Comparison of ENCODE assay signal across 21 cellular contexts in genomic region chr7:149869291-149869650, GRCh38. TPM values are rescaled to one million over a fixed set of nuclear protein-coding genes. Genes with fewer than 3 reads are reported as not detected.
DNase-seq lines count a peak whose midpoint lies in the region; ATAC-seq lines count a peak whose summit lies in the region.
"Had no signal": no experiment of that assay in that cellular context is flagged by ENCODE, and none has a peak within 500 bp of the region (broad histone marks: within the 10 kb centered on the region; RNA-seq: fewer than 3 reads in every experiment).

No MANE protein-coding gene starts in this region.

- H3K4me3 ChIP-seq in CD4-positive, CD25-positive, alpha-beta regulatory T cell (ENCODE audit: low read depth, low read length): peak overlapping the region; percentile 70
- H3K4me3 ChIP-seq in MG63: no peak overlapping the region
- H3K4me3 ChIP-seq: gastroesophageal sphincter, ovary, tibial nerve had no signal

- no peak for ATAC-seq in CD4-positive, CD25-positive, alpha-beta regulatory T cell (ENCODE audit: low read depth in 2 of 2)
- ATAC-seq in HG03097 (IDR thresholded peaks at IDR 0.05; ENCODE audit: low FRiP score, unreplicated experiment): no peak
- ATAC-seq: gastroesophageal sphincter had no signal

- H3K27me3 ChIP-seq in CD4-positive, CD25-positive, alpha-beta regulatory T cell (ENCODE audit: control insufficient read depth, insufficient read depth, low read length): no peaks in the 10 kb centered on the region
- no peaks in the 10 kb centered on the region for H3K27me3 ChIP-seq in MG63
- H3K27me3 ChIP-seq: gastroesophageal sphincter, ovary, tibial nerve had no signal

- no peaks in the 10 kb centered on the region for H3K9me3 Mint-ChIP-seq in T-helper 1 cell treated with Interleukin-12 subunit alpha and Interleukin-12 subunit beta and Interleukin-4 antibody, amounts not matched to agents 30 μg/mL and 1 μg/mL, for 36 hours
- no peaks in the 10 kb centered on the region for H3K9me3 Mint-ChIP-seq in CD4-positive, CD25-positive, alpha-beta regulatory T cell
- no peaks in the 10 kb centered on the region for H3K9me3 Mint-ChIP-seq in activated T-helper 2 cell treated with anti-CD3 and anti-CD28 coated beads, Interferon-gamma antibody, Interleukin-2, Interleukin-4, amounts not matched to agents 10 μg/mL and 5 μg/mL and 100 μg/mL, durations not matched to agents 14 hours and 24 hours and 36 hours

- DNase-seq in T-helper 1 cell (no peak), islet precursor cell (peak; percentile 41), MG63 (no peak), OCI-M2 (lab: John Stamatoyannopoulos, UW; ENCODE audit: unreplicated experiment) (no peak)
- no peak for DNase-seq in CD4-positive, CD25-positive, alpha-beta regulatory T cell
- no peak for DNase-seq in activated T-helper 2 cell treated with anti-CD3 and anti-CD28 coated beads, Interferon-gamma antibody, Interleukin-2, Interleukin-4, amounts not matched to agents 10 μg/mL and 5 μg/mL and 100 μg/mL, durations not matched to agents 14 hours and 24 hours and 36 hours (ENCODE audit: low spot score)
- DNase-seq: dermis blood vessel endothelial cell; DMS79; NCI-H1092 treated with DMSO at 0.1 percent for 48 hours; NCI-H2107; NCI-H526 treated with DMSO at 0.1 percent for 48 hours; ovary; SIG-M5; stimulated activated CD4-positive, alpha-beta T cell treated with anti-CD3 and anti-CD28 coated beads, Interleukin-2, amount 100 ng/mL, for 48 hours; T1000 had no signal

- H3K27me3 Mint-ChIP-seq in T-helper 1 cell treated with Interleukin-12 subunit alpha and Interleukin-12 subunit beta and Interleukin-4 antibody, amounts not matched to agents 30 μg/mL and 1 μg/mL, for 36 hours (ENCODE audit: low read depth): no peaks in the 10 kb centered on the region
- H3K27me3 Mint-ChIP-seq in CD4-positive, CD25-positive, alpha-beta regulatory T cell: no peaks in the 10 kb centered on the region
- H3K27me3 Mint-ChIP-seq in activated T-helper 2 cell treated with anti-CD3 and anti-CD28 coated beads, Interferon-gamma antibody, Interleukin-2, Interleukin-4, amounts not matched to agents 10 μg/mL and 5 μg/mL and 100 μg/mL, durations not matched to agents 14 hours and 24 hours and 36 hours (ENCODE audit: low read depth): no peaks in the 10 kb centered on the region

- H3K27ac Mint-ChIP-seq in T-helper 1 cell treated with Interleukin-12 subunit alpha and Interleukin-12 subunit beta and Interleukin-4 antibody, amounts not matched to agents 30 μg/mL and 1 μg/mL, for 36 hours: peak overlapping the region; percentile 93
- H3K27ac Mint-ChIP-seq in CD4-positive, CD25-positive, alpha-beta regulatory T cell: peak overlapping the region; percentile 93 to 99 (median 97)
- H3K27ac Mint-ChIP-seq in activated T-helper 2 cell treated with anti-CD3 and anti-CD28 coated beads, Interferon-gamma antibody, Interleukin-2, Interleukin-4, amounts not matched to agents 10 μg/mL and 5 μg/mL and 100 μg/mL, durations not matched to agents 14 hours and 24 hours and 36 hours: peak overlapping the region; percentile 88

- H3K36me3 Mint-ChIP-seq in T-helper 1 cell treated with Interleukin-12 subunit alpha and Interleukin-12 subunit beta and Interleukin-4 antibody, amounts not matched to agents 30 μg/mL and 1 μg/mL, for 36 hours (ENCODE audit: low read depth): peaks cover 14% of the 10 kb centered on the region
- peaks cover 10% of the 10 kb centered on the region for H3K36me3 Mint-ChIP-seq in CD4-positive, CD25-positive, alpha-beta regulatory T cell
- peaks cover 22% of the 10 kb centered on the region for H3K36me3 Mint-ChIP-seq in activated T-helper 2 cell treated with anti-CD3 and anti-CD28 coated beads, Interferon-gamma antibody, Interleukin-2, Interleukin-4, amounts not matched to agents 10 μg/mL and 5 μg/mL and 100 μg/mL, durations not matched to agents 14 hours and 24 hours and 36 hours (ENCODE audit: low read depth)

- peaks cover 92% of the 10 kb centered on the region for H3K4me1 ChIP-seq in CD4-positive, CD25-positive, alpha-beta regulatory T cell (ENCODE audit: control insufficient read depth, insufficient read depth, low read length, poor library complexity, severe bottlenecking)

- intact Hi-C loops in activated T-helper 2 cell treated with anti-CD3 and anti-CD28 coated beads, Interferon-gamma antibody, Interleukin-2, Interleukin-4, amounts not matched to agents 10 μg/mL and 5 μg/mL and 100 μg/mL, durations not matched to agents 14 hours and 24 hours and 36 hours (cut with micrococcal nuclease): no loop called here

- H3K4me1 Mint-ChIP-seq in T-helper 1 cell treated with Interleukin-12 subunit alpha and Interleukin-12 subunit beta and Interleukin-4 antibody, amounts not matched to agents 30 μg/mL and 1 μg/mL, for 36 hours (ENCODE audit: low read depth): peaks cover 77% of the 10 kb centered on the region
- H3K4me1 Mint-ChIP-seq in CD4-positive, CD25-positive, alpha-beta regulatory T cell: peaks cover 29 to 89% (median 66%) of the 10 kb centered on the region in 4 donors
- H3K4me1 Mint-ChIP-seq in activated T-helper 2 cell treated with anti-CD3 and anti-CD28 coated beads, Interferon-gamma antibody, Interleukin-2, Interleukin-4, amounts not matched to agents 10 μg/mL and 5 μg/mL and 100 μg/mL, durations not matched to agents 14 hours and 24 hours and 36 hours (ENCODE audit: low read depth): peaks cover 71% of the 10 kb centered on the region

- H3K36me3 ChIP-seq in CD4-positive, CD25-positive, alpha-beta regulatory T cell (ENCODE audit: control insufficient read depth, insufficient read depth, low read length): peaks cover under 1% of the 10 kb centered on the region
- H3K36me3 ChIP-seq in MG63: no peaks in the 10 kb centered on the region
- H3K36me3 ChIP-seq: ovary had no signal

- peak overlapping the region; percentile 86 for H3K27ac ChIP-seq in CD4-positive, CD25-positive, alpha-beta regulatory T cell (ENCODE audit: insufficient read depth, low read length, poor library complexity, severe bottlenecking)
- H3K27ac ChIP-seq: 22Rv1, gastroesophageal sphincter, KMS-11, ovary had no signal

- H3K9me3 ChIP-seq in CD4-positive, CD25-positive, alpha-beta regulatory T cell (ENCODE audit: control insufficient read depth in 2 of 2, low read length in 2 of 2): no peaks in the 10 kb centered on the region
- no peaks in the 10 kb centered on the region for H3K9me3 ChIP-seq in MG63
- H3K9me3 ChIP-seq: gastroesophageal sphincter, ovary, tibial nerve had no signal

- peak overlapping the region; percentile 68 for H3K4me3 Mint-ChIP-seq in T-helper 1 cell treated with Interleukin-12 subunit alpha and Interleukin-12 subunit beta and Interleukin-4 antibody, amounts not matched to agents 30 μg/mL and 1 μg/mL, for 36 hours
- peak overlapping the region; percentile 80 to 88 (median 86) for H3K4me3 Mint-ChIP-seq in CD4-positive, CD25-positive, alpha-beta regulatory T cell
- no peak overlapping the region for H3K4me3 Mint-ChIP-seq in activated T-helper 2 cell treated with anti-CD3 and anti-CD28 coated beads, Interferon-gamma antibody, Interleukin-2, Interleukin-4, amounts not matched to agents 10 μg/mL and 5 μg/mL and 100 μg/mL, durations not matched to agents 14 hours and 24 hours and 36 hours (ENCODE audit: low read depth)

RNA-seq across cellular contexts. Expression of gene ATP6V0E2, which starts 4.5 kb away (rescaled TPM):
- total RNA-seq in CD4-positive, CD25-positive, alpha-beta regulatory T cell: 45.9 TPM
- polyA plus RNA-seq in CD4-positive, CD25-positive, alpha-beta regulatory T cell: 100 to 1,000 TPM; 150 to 183 (median 164) TPM
- 50.2 and 54.3 TPM in 2 replicates for total RNA-seq in activated T-helper 2 cell treated with anti-CD3 and anti-CD28 coated beads, Interferon-gamma antibody, Interleukin-2, Interleukin-4, amounts not matched to agents 10 μg/mL and 5 μg/mL and 100 μg/mL, durations not matched to agents 14 hours and 24 hours and 36 hours
- 18.4 and 21.9 TPM in 2 replicates for total RNA-seq in MG63 (2014; rRNA removed; shearing (Covaris generic); ENCODE audit: low replicate concordance)

RNA-seq across cellular contexts. Expression of gene ZNF862, which starts 31.1 kb away (rescaled TPM):
- 32.8 TPM for total RNA-seq in CD4-positive, CD25-positive, alpha-beta regulatory T cell
- polyA plus RNA-seq in CD4-positive, CD25-positive, alpha-beta regulatory T cell: 1 to 10 TPM; 5.3 to 7.6 (median 6.6) TPM
- total RNA-seq in activated T-helper 2 cell treated with anti-CD3 and anti-CD28 coated beads, Interferon-gamma antibody, Interleukin-2, Interleukin-4, amounts not matched to agents 10 μg/mL and 5 μg/mL and 100 μg/mL, durations not matched to agents 14 hours and 24 hours and 36 hours: 14.6 and 16.4 TPM in 2 replicates
- total RNA-seq in MG63 (2014; rRNA removed; shearing (Covaris generic); ENCODE audit: low replicate concordance): 0.52 and 4.5 TPM in 2 replicates
